In genomic region chr2:203600286-203600685, GRCh38 we compare ENCODE assay signal across 19 cellular contexts.
"Had no signal": no experiment of that assay in that cellular context is flagged by ENCODE, and none has a peak within 500 bp of the region (broad histone marks: within the 10 kb centered on the region; RNA-seq: fewer than 3 reads in every experiment).

No MANE protein-coding gene starts in this region.

- ATAC-seq: heart right ventricle, T-helper 17 cell had no signal

- H3K27me3 Mint-ChIP-seq: type B pancreatic cell had no signal

- H3K4me3 Mint-ChIP-seq: activated CD4-positive, alpha-beta memory T cell treated with anti-CD3 and anti-CD28 coated beads for 36 hours; activated naive CD4-positive, alpha-beta T cell treated with anti-CD3 and anti-CD28 coated beads, Interleukin-2, amount 10 ng/mL, durations not matched to agents 7 days and 5 days; memory B cell; nephron progenitor cell; T-helper 17 cell; type B pancreatic cell had no signal

- H3K27ac Mint-ChIP-seq: activated CD4-positive, alpha-beta memory T cell treated with anti-CD3 and anti-CD28 coated beads for 36 hours; activated naive CD4-positive, alpha-beta T cell treated with anti-CD3 and anti-CD28 coated beads, Interleukin-2, amount 10 ng/mL, durations not matched to agents 7 days and 5 days; activated T-cell treated with anti-CD3 and anti-CD28 coated beads, Interleukin-2, amount 50 U/mL, for 72 hours; memory B cell; nephron progenitor cell; T-helper 17 cell; type B pancreatic cell had no signal

- DNase-seq: activated CD4-positive, alpha-beta memory T cell treated with anti-CD3 and anti-CD28 coated beads for 36 hours; activated CD4-positive, alpha-beta T cell treated with anti-CD3 and anti-CD28 coated beads for 48 hours; activated effector memory CD4-positive, alpha-beta T cell treated with anti-CD3 and anti-CD28 coated beads, Interleukin-2, amount 50 U/mL, for 16 hours; activated naive CD4-positive, alpha-beta T cell treated with anti-CD3 and anti-CD28 coated beads, Interleukin-2, amount 10 ng/mL, durations not matched to agents 7 days and 5 days; cerebellar nuclear complex; heart right ventricle; nephron progenitor cell; occipital lobe; sigmoid colon; stimulated activated CD4-positive, alpha-beta T cell treated with anti-CD3 and anti-CD28 coated beads, Interleukin-4, amount 100 ng/mL, for 24 hours; stimulated activated naive CD4-positive, alpha-beta T cell treated with Interleukin-2 at 50 U/mL for 16 hours; T-helper 17 cell had no signal

- H3K36me3 Mint-ChIP-seq: activated CD4-positive, alpha-beta memory T cell treated with anti-CD3 and anti-CD28 coated beads for 36 hours; activated naive CD4-positive, alpha-beta T cell treated with anti-CD3 and anti-CD28 coated beads, Interleukin-2, amount 10 ng/mL, durations not matched to agents 7 days and 5 days; type B pancreatic cell had no signal

- H3K27ac ChIP-seq: coronary artery, epithelial cell of prostate, heart right ventricle, sigmoid colon, thoracic aorta, vagina had no signal

- H3K36me3 ChIP-seq: heart right ventricle, sigmoid colon, thoracic aorta, vagina had no signal

- H3K9me3 Mint-ChIP-seq: activated CD4-positive, alpha-beta memory T cell treated with anti-CD3 and anti-CD28 coated beads for 36 hours; activated naive CD4-positive, alpha-beta T cell treated with anti-CD3 and anti-CD28 coated beads, Interleukin-2, amount 10 ng/mL, durations not matched to agents 7 days and 5 days; activated T-cell treated with anti-CD3 and anti-CD28 coated beads, Interleukin-2, amount 50 U/mL, for 72 hours; nephron progenitor cell; type B pancreatic cell had no signal

- H3K4me3 ChIP-seq: coronary artery, heart right ventricle, sigmoid colon, thoracic aorta, vagina had no signal

- H3K9me3 ChIP-seq: heart right ventricle, sigmoid colon, thoracic aorta, vagina had no signal

- H3K27me3 ChIP-seq: heart right ventricle, sigmoid colon, vagina had no signal
